Comparison of ENCODE assay signal across 11 cellular contexts in genomic region chr2:69514406-69514805, GRCh38.
DNase-seq lines count a peak whose midpoint lies in the region; ATAC-seq and TF ChIP-seq lines count a peak whose summit lies in the region.
"Had no signal": no experiment of that assay in that cellular context is flagged by ENCODE, and none has a peak within 500 bp of the region (broad histone marks: within the 10 kb centered on the region; RNA-seq: fewer than 3 reads in every experiment).

No MANE protein-coding gene starts in this region.

- H3K27ac ChIP-seq in left ventricle myocardium inferior (replicated peaks) (peak overlapping the region; percentile 29), colonic mucosa (no peak overlapping the region)
- H3K27ac ChIP-seq: 22Rv1 had no signal

- peaks cover 21% of the 10 kb centered on the region for H3K4me1 ChIP-seq in adipocyte (ENCODE audit: control insufficient read depth, insufficient read depth, low read length)
- H3K4me1 ChIP-seq in left ventricle myocardium inferior = peaks cover 50% of the 10 kb centered on the region
- H3K4me1 ChIP-seq in colonic mucosa = peaks cover 3% of the 10 kb centered on the region

- H3K36me3 ChIP-seq in adipocyte (ENCODE audit: control insufficient read depth, insufficient read depth, low read length, severe bottlenecking) = peaks cover 79% of the 10 kb centered on the region
- H3K36me3 ChIP-seq in left ventricle myocardium inferior = peaks cover 96% of the 10 kb centered on the region
- H3K36me3 ChIP-seq in colonic mucosa = no peaks in the 10 kb centered on the region

- peak; percentile 50 for ATAC-seq in sciatic nerve
- no peak for ATAC-seq in GM19351 (IDR thresholded peaks at IDR 0.05; ENCODE audit: unreplicated experiment)
- ATAC-seq: left colon, Panc1 had no signal

- intact Hi-C loops in left ventricle myocardium inferior (cut with micrococcal nuclease) = no loop called here
- intact Hi-C loops in sciatic nerve (cut with DNase I) = no loop called here
- intact Hi-C loops in colonic mucosa (cut with DNase I) = no loop called here

- peak overlapping the region; percentile 36 for H3K9ac ChIP-seq in adipocyte (ENCODE audit: low read length)
- no peak overlapping the region for H3K9ac ChIP-seq in colonic mucosa (ENCODE audit: low read depth in 2 of 2, low read length in 2 of 2)

- no peak overlapping the region for H3K4me3 ChIP-seq in adipocyte (ENCODE audit: low read length)
- no peak overlapping the region for H3K4me3 ChIP-seq in left ventricle myocardium inferior
- H3K4me3 ChIP-seq in colonic mucosa = no peak overlapping the region

- H3K9me3 ChIP-seq in adipocyte (ENCODE audit: control insufficient read depth, low read length) = no peaks in the 10 kb centered on the region
- peaks cover 3% of the 10 kb centered on the region for H3K9me3 ChIP-seq in left ventricle myocardium inferior (replicated peaks)
- no peaks in the 10 kb centered on the region for H3K9me3 ChIP-seq in colonic mucosa

- TF ChIP-seq CTCF in left ventricle myocardium inferior (IDR thresholded peaks at IDR 0.05; ENCODE audit: borderline replicate concordance) = no peak
- no peak for TF ChIP-seq CTCF in colonic mucosa (IDR thresholded peaks at IDR 0.05)

- DNase-seq in DMS53 (lab: John Stamatoyannopoulos, UW) (peak; percentile 35), DMS53 treated with DMSO at 0.1 percent for 48 hours (lab: John Stamatoyannopoulos, UW; ENCODE audit: unreplicated experiment) (no peak), adipocyte (ENCODE audit: low read depth) (peak; percentile 79), left ventricle myocardium inferior (peak; percentile 31), sciatic nerve (ENCODE audit: low spot score) (no peak), colonic mucosa (no peak), NCI-H2107 treated with DMSO at 0.1 percent for 48 hours (lab: John Stamatoyannopoulos, UW; ENCODE audit: unreplicated experiment) (no peak)
- DNase-seq: left colon had no signal

- H3K27me3 ChIP-seq in adipocyte (replicated peaks; ENCODE audit: control insufficient read depth, insufficient read depth, low read length) (no peaks in the 10 kb centered on the region), left ventricle myocardium inferior (ENCODE audit: low read depth) (no peaks in the 10 kb centered on the region), colonic mucosa (no peaks in the 10 kb centered on the region)

Comparison
In these comparisons a context has a peak if more than half of its experiments do, and no peak if none do; other contexts are left out.
1. DNase-seq: peak in DMS53 (single experiment), adipocyte (single experiment) and left ventricle myocardium inferior (single experiment); none in DMS53 treated with DMSO at 0.1 percent for 48 hours (single experiment), sciatic nerve (single experiment), colonic mucosa (single experiment) and NCI-H2107 treated with DMSO at 0.1 percent for 48 hours (single experiment).